Comparison of ENCODE assay signal across 1 cellular context in the genomic region with DNA sequence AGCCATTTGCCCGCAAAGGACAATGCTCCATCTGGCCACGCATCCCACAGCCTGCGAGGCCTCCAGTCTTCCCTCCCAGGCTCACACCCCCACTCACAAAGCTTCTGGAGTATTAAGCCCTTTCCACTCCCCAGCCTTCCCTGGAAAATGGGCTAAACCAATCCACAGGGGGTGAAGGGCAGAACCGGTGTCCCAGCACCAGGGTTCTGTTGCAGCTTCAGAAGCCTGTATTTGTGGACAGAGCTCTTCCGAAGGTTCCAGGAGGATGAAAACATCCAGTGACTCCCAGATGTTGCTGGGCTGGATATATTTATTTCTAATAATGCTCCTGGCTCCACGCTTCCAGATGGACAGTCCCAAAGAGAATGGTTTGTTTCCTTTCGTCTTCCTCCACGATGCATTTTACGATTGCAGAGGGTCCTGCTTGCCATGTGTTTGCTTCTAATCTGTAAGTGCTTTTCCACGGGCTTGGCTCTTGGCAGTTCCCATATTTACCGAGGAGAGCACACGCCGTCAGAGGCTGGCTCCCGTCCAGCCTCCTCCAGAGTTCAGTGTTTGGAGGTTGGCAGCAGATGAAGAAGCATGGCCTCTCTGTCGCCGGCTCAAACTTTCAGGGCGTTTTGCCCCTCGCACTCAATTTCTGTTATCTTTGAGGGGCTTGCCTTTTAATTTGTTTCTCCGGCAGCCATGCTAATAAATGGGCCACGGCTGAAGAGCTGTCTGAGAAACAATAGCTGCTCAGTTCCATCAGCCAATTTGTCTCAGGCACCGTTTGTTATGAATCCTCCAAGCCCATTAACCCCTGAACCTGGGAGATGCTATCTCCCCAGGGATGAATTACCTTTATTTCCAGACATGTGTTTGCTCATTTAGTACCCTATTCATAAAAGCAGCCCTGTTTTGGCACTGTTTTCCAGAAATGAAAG.
TF ChIP-seq lines count a peak whose summit lies in the region.

No MANE protein-coding gene starts in this region.

TF ChIP-seq in SK-N-SH, 30 proteins besides CTCF, POLR2A, EP300 and RAD21 (continued from another document):
- TF ChIP-seq SIN3A (IDR thresholded peaks at IDR 0.05; ENCODE audit: borderline replicate concordance, low read depth, low read length) (0 out of 2 replicates have a peak, but pooled peaks have one; percentile 36), JUND (IDR thresholded peaks at IDR 0.05) (no peak), RXRA (IDR thresholded peaks at IDR 0.05; ENCODE audit: borderline replicate concordance, low read depth) (no peak), TEAD4 (IDR thresholded peaks at IDR 0.05; ENCODE audit: borderline replicate concordance, insufficient read depth) (no peak), PBX3 (IDR thresholded peaks at IDR 0.05) (no peak), EZH2phosphoT487 (IDR thresholded peaks at IDR 0.05; ENCODE audit: borderline replicate concordance, low read depth) (no peak), REST (IDR thresholded peaks at IDR 0.05; ENCODE audit: low read depth, low read length) (no peak), ZBTB33 (IDR thresholded peaks at IDR 0.05; ENCODE audit: borderline replicate concordance, low read depth) (no peak), RFX5 (IDR thresholded peaks at IDR 0.05; ENCODE audit: low read length) (no peak; the same call in 1 of the 2 replicates), NRF1 (IDR thresholded peaks at IDR 0.05; ENCODE audit: low read depth, low read length) (no peak), CHD2 (IDR thresholded peaks at IDR 0.05; ENCODE audit: low read length, partially characterized antibody) (no peak), POLR2AphosphoS5 (IDR thresholded peaks at IDR 0.05; ENCODE audit: low read depth, low read length) (no peak), TCF12 (IDR thresholded peaks at IDR 0.05) (peak; percentile 20; the same call in 1 of the 2 replicates), USF1 (IDR thresholded peaks at IDR 0.05; ENCODE audit: borderline replicate concordance, low read depth) (no peak), FOXM1 (IDR thresholded peaks at IDR 0.05; ENCODE audit: low read depth) (no peak), YY1 (IDR thresholded peaks at IDR 0.05; ENCODE audit: low read depth) (no peak)
- TF ChIP-seq, protein P1, sequence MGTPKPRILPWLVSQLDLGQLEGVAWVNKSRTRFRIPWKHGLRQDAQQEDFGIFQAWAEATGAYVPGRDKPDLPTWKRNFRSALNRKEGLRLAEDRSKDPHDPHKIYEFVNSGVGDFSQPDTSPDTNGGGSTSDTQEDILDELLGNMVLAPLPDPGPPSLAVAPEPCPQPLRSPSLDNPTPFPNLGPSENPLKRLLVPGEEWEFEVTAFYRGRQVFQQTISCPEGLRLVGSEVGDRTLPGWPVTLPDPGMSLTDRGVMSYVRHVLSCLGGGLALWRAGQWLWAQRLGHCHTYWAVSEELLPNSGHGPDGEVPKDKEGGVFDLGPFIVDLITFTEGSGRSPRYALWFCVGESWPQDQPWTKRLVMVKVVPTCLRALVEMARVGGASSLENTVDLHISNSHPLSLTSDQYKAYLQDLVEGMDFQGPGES (IDR thresholded peaks at IDR 0.05; ENCODE audit: low read depth, low read length), result no peak
- TF ChIP-seq, protein P2, sequence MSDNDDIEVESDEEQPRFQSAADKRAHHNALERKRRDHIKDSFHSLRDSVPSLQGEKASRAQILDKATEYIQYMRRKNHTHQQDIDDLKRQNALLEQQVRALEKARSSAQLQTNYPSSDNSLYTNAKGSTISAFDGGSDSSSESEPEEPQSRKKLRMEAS (IDR thresholded peaks at IDR 0.05; ENCODE audit: low read depth), result peak; percentile 55; the same call in 1 of the 2 replicates
